ENCODE assay signal across 9 cellular contexts in genomic region chr19:13022111-13022858, GRCh38. TPM values are rescaled to one million over a fixed set of nuclear protein-coding genes. Genes with fewer than 3 reads are reported as not detected.
A peak's percentile ranks its signal among the peaks of the same experiment; 100 is the strongest.
DNase-seq lines count a peak whose midpoint lies in the region; ATAC-seq and TF ChIP-seq lines count a peak whose summit lies in the region.
"Had no signal": no experiment of that assay in that cellular context is flagged by ENCODE, and none has a peak within 500 bp of the region (broad histone marks: within the 10 kb centered on the region; RNA-seq: fewer than 3 reads in every experiment).

No MANE protein-coding gene starts in this region.

- BruUV-seq in A673 (replicated peaks; lab: Mats Ljungman, UMichigan): TSS peak; percentile 71

- peaks cover 53% of the 10 kb centered on the region for H3K4me1 ChIP-seq in A673 (ENCODE audit: insufficient read depth, low read length, poor library complexity, severe bottlenecking)
- peaks cover 2% of the 10 kb centered on the region; the same call in 1 of the 2 replicates for H3K4me1 ChIP-seq in HAP-1

- peaks cover 22% of the 10 kb centered on the region for H3K36me3 Mint-ChIP-seq in HFFc6 (ENCODE audit: low read depth)

- H3K27ac Mint-ChIP-seq in HFFc6: peak overlapping the region; percentile 99

- no peaks in the 10 kb centered on the region for H3K9me3 Mint-ChIP-seq in HFFc6

- no peak for DNase-seq in A673 (ENCODE audit: low spot score)
- peak; percentile 37 for DNase-seq in HFFc6
- DNase-seq in astrocyte of the spinal cord (ENCODE audit: low read depth, low spot score): no peak
- peak; percentile 45 to 49 for DNase-seq in lung microvascular endothelial cell (ENCODE audit: low read depth in 2 of 2)
- no peak for DNase-seq in HAP-1 (ENCODE audit: low spot score in 2 of 2)
- DNase-seq in dermis blood vessel endothelial cell: no peak

- in situ Hi-C loops in astrocyte of the spinal cord (cut with HindIII; ENCODE audit: low sequenced_read_pairs) (no loop called here), HAP-1 (cut with MboI; ENCODE audit: low sequenced_read_pairs) (no loop called here)

- ATAC-seq in GM18867 (IDR thresholded peaks at IDR 0.05; ENCODE audit: unreplicated experiment) (no peak), GM21528 (IDR thresholded peaks at IDR 0.05; ENCODE audit: low FRiP score, unreplicated experiment) (no peak)

- TF ChIP-seq CTCF in A673 (conservative IDR thresholded peaks at IDR 0.05; ENCODE audit: low read depth, low read length): no peak
- TF ChIP-seq CTCF in HFFc6 (IDR thresholded peaks at IDR 0.05): no peak
- TF ChIP-seq CTCF in astrocyte of the spinal cord (IDR thresholded peaks at IDR 0.05; ENCODE audit: low read depth, low read length): no peak

- peaks cover 83% of the 10 kb centered on the region for H3K4me1 Mint-ChIP-seq in HFFc6 (ENCODE audit: low read depth)

- H3K4me3 ChIP-seq in A673 (ENCODE audit: low read depth, low read length, poor library complexity, severe bottlenecking) (peak overlapping the region; percentile 51), astrocyte of the spinal cord (ENCODE audit: low read depth, low read length) (peak overlapping the region; percentile 51), HAP-1 (no peak overlapping the region)

- peak overlapping the region; percentile 93 for H3K4me3 Mint-ChIP-seq in HFFc6

- intact Hi-C loops in A673 (cut with micrococcal nuclease; ENCODE audit: unreplicated experiment): no loop called here

- peak overlapping the region; percentile 84 for H3K27ac ChIP-seq in A673 (ENCODE audit: low read depth, low read length, poor library complexity, severe bottlenecking)

- peaks cover 3% of the 10 kb centered on the region for H3K27me3 Mint-ChIP-seq in HFFc6 (ENCODE audit: insufficient read depth)

- peaks cover 4% of the 10 kb centered on the region for H3K36me3 ChIP-seq in A673 (ENCODE audit: insufficient read depth, low read length, poor library complexity, severe bottlenecking)
- H3K36me3 ChIP-seq in HAP-1 (replicated peaks): no peaks in the 10 kb centered on the region

- H3K9me3 ChIP-seq in A673 (ENCODE audit: low read depth, low read length, poor library complexity, severe bottlenecking) (no peaks in the 10 kb centered on the region), HAP-1 (no peaks in the 10 kb centered on the region)

- CTCF ChIA-PET in A673 (lab: Charles Lee): interaction anchor here (0.6 to 1.1 kb wide), 2 partner anchors 12 to 254 kb away, joined by 3 to 6 read pairs; no protein-coding TSS in a partner anchor

- no peaks in the 10 kb centered on the region for H3K27me3 ChIP-seq in A673 (replicated peaks; ENCODE audit: insufficient read depth, low read depth, low read length, poor library complexity)
- no peaks in the 10 kb centered on the region for H3K27me3 ChIP-seq in HAP-1 (ENCODE audit: low read depth)

- POLR2A ChIA-PET in A673 (lab: Charles Lee; ENCODE audit: low non-redundant PET): no interaction called here

RNA-seq across cellular contexts. Expression of gene NFIX, which starts 27.0 kb away (rescaled TPM):
- total RNA-seq in A673 (2021): 69.7 and 77.9 TPM in 2 replicates
- 100 to 1,000 TPM; 129 to 161 (median 142) TPM for total RNA-seq in HFFc6 (2021; fragmentation: NEBNext Ultra II Directional; extraction: Animal tissue kit (Norgen Biotek cat#: 25700))
- total RNA-seq in lung microvascular endothelial cell: 8.9 and 10.5 TPM in 2 replicates
- total RNA-seq in dermis blood vessel endothelial cell: 12.6 and 23.7 TPM in 2 replicates

RNA-seq across cellular contexts. Expression of gene DAND5, which starts 52.9 kb away (rescaled TPM):
- total RNA-seq in A673 (2021): 0.17 TPM in 2 replicates
- not detected for total RNA-seq in HFFc6 (2021; fragmentation: NEBNext Ultra II Directional; extraction: Animal tissue kit (Norgen Biotek cat#: 25700))
- total RNA-seq in lung microvascular endothelial cell: under 0.01 and 0.22 TPM in 2 replicates
- 0.09 and 0.17 TPM in 2 replicates for total RNA-seq in dermis blood vessel endothelial cell
- total RNA-seq: subcutaneous adipose tissue had no signal

Comparison
In these comparisons a context has a peak if more than half of its experiments do, and no peak if none do; other contexts are left out.
1. DNase-seq: peak in HFFc6 (single experiment) and lung microvascular endothelial cell (2 of 2); none in A673 (single experiment), astrocyte of the spinal cord (single experiment), HAP-1 (0 of 2) and dermis blood vessel endothelial cell (single experiment).